In the genomic region with DNA sequence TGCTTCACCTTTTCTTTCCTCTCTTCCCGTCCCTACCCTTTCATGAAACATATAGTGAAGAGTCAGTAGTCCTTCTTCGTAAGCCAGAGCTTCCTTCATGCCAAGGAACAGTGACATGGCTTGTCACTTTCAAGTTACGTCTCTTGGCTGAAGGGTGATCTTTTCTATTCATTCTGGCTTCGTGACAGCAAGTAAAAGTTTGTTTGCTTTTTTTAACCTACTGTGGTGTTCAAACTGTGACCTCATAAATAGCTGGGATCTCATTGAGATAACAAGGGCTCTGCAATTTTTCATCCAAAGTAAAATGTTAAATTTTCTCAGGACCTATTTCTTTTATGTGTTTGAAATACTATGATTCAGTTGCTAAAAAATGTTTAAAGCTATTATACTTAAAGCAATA, we compare ENCODE assay signal across 16 cellular contexts. TPM values are rescaled to one million over a fixed set of nuclear protein-coding genes. Genes with fewer than 3 reads are reported as not detected.
DNase-seq lines count a peak whose midpoint lies in the region; ATAC-seq, FAIRE-seq and TF ChIP-seq lines count a peak whose summit lies in the region.
"Had no signal": no experiment of that assay in that cellular context is flagged by ENCODE, and none has a peak within 500 bp of the region (broad histone marks: within the 10 kb centered on the region; RNA-seq: fewer than 3 reads in every experiment).

No MANE protein-coding gene starts in this region.

- H3K4me3 ChIP-seq in Panc1 (ENCODE audit: low read depth in 2 of 2, low read length in 2 of 2) (no peak overlapping the region), fibroblast of villous mesenchyme (ENCODE audit: low read depth, low read length) (no peak overlapping the region), skeletal muscle satellite cell (ENCODE audit: low read length) (no peak overlapping the region)
- H3K4me3 ChIP-seq: sigmoid colon, testis had no signal

- H3K4me1 ChIP-seq in Panc1 (ENCODE audit: control insufficient read depth, insufficient read depth, low read length) (peaks cover 18% of the 10 kb centered on the region), skeletal muscle satellite cell (ENCODE audit: control insufficient read depth, insufficient read depth, low read length) (peaks cover 26% of the 10 kb centered on the region)
- H3K4me1 ChIP-seq: testis had no signal

- H3K27me3 ChIP-seq in Panc1 (ENCODE audit: control insufficient read depth, insufficient read depth, low read length) (no peaks in the 10 kb centered on the region), skeletal muscle satellite cell (ENCODE audit: control insufficient read depth, insufficient read depth, low read length) (no peaks in the 10 kb centered on the region)
- H3K27me3 ChIP-seq: neutrophil, sigmoid colon, testis had no signal

- FAIRE-seq in GM12891 (lab: Jason Lieb, UNC), result peak; percentile 23

- no peaks in the 10 kb centered on the region for H3K9me3 ChIP-seq in Panc1 (ENCODE audit: control insufficient read depth, insufficient read depth, low read depth, low read length)
- no peaks in the 10 kb centered on the region for H3K9me3 ChIP-seq in skeletal muscle satellite cell (replicated peaks; ENCODE audit: low read length)
- H3K9me3 ChIP-seq: neutrophil, sigmoid colon, testis had no signal

- H3K9ac ChIP-seq in skeletal muscle satellite cell (ENCODE audit: low read depth, low read length), result no peak overlapping the region

- H3K36me3 ChIP-seq in Panc1 (ENCODE audit: control insufficient read depth, insufficient read depth, low read length) (no peaks in the 10 kb centered on the region), skeletal muscle satellite cell (ENCODE audit: insufficient read depth, low read length) (no peaks in the 10 kb centered on the region)
- H3K36me3 ChIP-seq: neutrophil, sigmoid colon had no signal

- POLR2A ChIA-PET in Panc1 (lab: Charles Lee), result interaction anchor here (1.4 kb wide), 1 partner anchor 11 kb away, joined by 6 read pairs; no protein-coding TSS in a partner anchor

- TF ChIP-seq CTCF in Panc1 (IDR thresholded peaks at IDR 0.05), result no peak
- no peak for TF ChIP-seq CTCF in fibroblast of villous mesenchyme (IDR thresholded peaks at IDR 0.05; ENCODE audit: insufficient read depth, low read depth, low read length)

- intact Hi-C loops in Panc1 (cut with micrococcal nuclease; ENCODE audit: unreplicated experiment), result no loop called here

- peak overlapping the region; percentile 42 for H3K4me2 ChIP-seq in skeletal muscle satellite cell (ENCODE audit: low read length)

- peak overlapping the region; percentile 11; the same call in 1 of the 2 replicates for H3K27ac ChIP-seq in Panc1 (ENCODE audit: low read length)
- H3K27ac ChIP-seq: neutrophil, testis had no signal

- CTCF ChIA-PET in Panc1 (lab: Charles Lee), result interaction anchor here (0.7 kb wide), 1 partner anchor 23 kb away, joined by 3 read pairs; no protein-coding TSS in a partner anchor

- BruUV-seq in Panc1 (replicated peaks; lab: Mats Ljungman, UMichigan), result no TSS peak

- in situ Hi-C loops in Panc1 (cut with HindIII; ENCODE audit: low pct_unique_long_range_greater_than_20kb, low sequenced_read_pairs), result no loop called here

- ATAC-seq in Panc1 (peak; percentile 58), GM21576 (IDR thresholded peaks at IDR 0.05; ENCODE audit: unreplicated experiment) (no peak)
- ATAC-seq: activated CD4-positive, CD25-positive, alpha-beta regulatory T cell treated with anti-CD3 and anti-CD28 coated beads, Interleukin-2, amount 50 U/mL, for 24 hours had no signal

- no peak for TF ChIP-seq POLR2A in GM12891 (IDR thresholded peaks at IDR 0.05; ENCODE audit: low read depth, low read length)

- DNase-seq in GM12891 (ENCODE audit: insufficient read length, low spot score) (no peak), Panc1 (ENCODE audit: low read depth, low spot score) (no peak), fibroblast of villous mesenchyme (ENCODE audit: low read depth) (peak; percentile 66), NCI-H526 (lab: John Stamatoyannopoulos, UW) (no peak), NCI-H2029 treated with DMSO at 0.1 percent for 48 hours (lab: John Stamatoyannopoulos, UW) (no peak)
- DNase-seq: amniotic stem cell, cortex of kidney, islet precursor cell, NCI-H1436 treated with DMSO at 0.1 percent for 48 hours, SIG-M5, sigmoid colon, testis had no signal

TF ChIP-seq in GM12891, 5 proteins besides CTCF, POLR2A, EP300 and RAD21:
- TF ChIP-seq SPI1 (IDR thresholded peaks at IDR 0.05; ENCODE audit: low read depth, low read length) (no peak), POLR2AphosphoS5 (IDR thresholded peaks at IDR 0.05; ENCODE audit: low read depth, low read length) (no peak), POU2F2 (IDR thresholded peaks at IDR 0.05; ENCODE audit: low read depth, low read length) (no peak), PAX5 (IDR thresholded peaks at IDR 0.05; ENCODE audit: insufficient read depth, low read length, severe bottlenecking) (no peak), TAF1 (IDR thresholded peaks at IDR 0.05; ENCODE audit: low read depth, low read length) (no peak)

RNA-seq across cellular contexts. Expression of a gene that starts 10.5 kb away (rescaled TPM):
- 2.8 TPM for polyA plus RNA-seq in GM12891 (2012; ENCODE audit: low read depth, missing spikeins)
- 30.2 TPM for total RNA-seq in Panc1 (2021; ENCODE audit: unreplicated experiment)
- 13.8 TPM for polyA plus RNA-seq in Panc1 (2012; ENCODE audit: insufficient read length)
- total RNA-seq in fibroblast of villous mesenchyme, result 13.4 and 13.5 TPM in 2 replicates
- total RNA-seq in skeletal muscle satellite cell (2012; rRNA removed), result 9.6 and 31.7 TPM in 2 replicates
